Comparison of ENCODE assay signal across 10 cellular contexts in genomic region chr5:174533127-174533453, GRCh38.
A peak's percentile ranks its signal among the peaks of the same experiment; 100 is the strongest.
DNase-seq lines count a peak whose midpoint lies in the region; ATAC-seq and TF ChIP-seq lines count a peak whose summit lies in the region.
"Had no signal": no experiment of that assay in that cellular context is flagged by ENCODE, and none has a peak within 500 bp of the region (broad histone marks: within the 10 kb centered on the region; RNA-seq: fewer than 3 reads in every experiment).

No MANE protein-coding gene starts in this region.

- TF ChIP-seq CTCF in Calu3 (IDR thresholded peaks at IDR 0.05; ENCODE audit: unreplicated experiment) (no peak), Panc1 (IDR thresholded peaks at IDR 0.05) (no peak), choroid plexus epithelial cell (conservative IDR thresholded peaks at IDR 0.05; ENCODE audit: low read depth, low read length) (no peak), neural progenitor cell (IDR thresholded peaks at IDR 0.05) (no peak), psoas muscle (IDR thresholded peaks at IDR 0.05) (no peak)

- H3K79me2 ChIP-seq in neural progenitor cell (ENCODE audit: low read depth) = no peaks in the 10 kb centered on the region

- no peaks in the 10 kb centered on the region for H3K36me3 ChIP-seq in Panc1 (ENCODE audit: control insufficient read depth, insufficient read depth, low read length)
- no peaks in the 10 kb centered on the region for H3K36me3 ChIP-seq in neural progenitor cell
- no peaks in the 10 kb centered on the region for H3K36me3 ChIP-seq in psoas muscle (ENCODE audit: insufficient read depth in 1 of 2, low read depth in 1 of 2)

- H3K27me3 ChIP-seq in Panc1 (ENCODE audit: control insufficient read depth, insufficient read depth, low read length) = no peaks in the 10 kb centered on the region
- H3K27me3 ChIP-seq in neural progenitor cell = no peaks in the 10 kb centered on the region
- H3K27me3 ChIP-seq in psoas muscle (ENCODE audit: insufficient read depth in 3 of 3, low read length in 2 of 3) = no peaks in the 10 kb centered on the region

- BruUV-seq in Calu3 (replicated peaks; lab: Mats Ljungman, UMichigan) = TSS peak; percentile 78
- no TSS peak for BruUV-seq in Panc1 (replicated peaks; lab: Mats Ljungman, UMichigan)

- H3K27me3 Mint-ChIP-seq in Calu3 (ENCODE audit: unreplicated experiment) = no peaks in the 10 kb centered on the region
- H3K27me3 Mint-ChIP-seq in neural progenitor cell (ENCODE audit: insufficient read depth, low read depth) = peaks cover 35% of the 10 kb centered on the region
- H3K27me3 Mint-ChIP-seq: CD4-positive, CD25-positive, alpha-beta regulatory T cell had no signal

- H3K9me3 Mint-ChIP-seq in Calu3 (ENCODE audit: low read depth, unreplicated experiment) (no peaks in the 10 kb centered on the region), neural progenitor cell (peaks cover 1% of the 10 kb centered on the region)

- H3K4me3 Mint-ChIP-seq in Calu3 (ENCODE audit: low read depth, unreplicated experiment) = peak overlapping the region; percentile 49
- H3K4me3 Mint-ChIP-seq in neural progenitor cell = peak overlapping the region; percentile 27
- H3K4me3 Mint-ChIP-seq: CD4-positive, CD25-positive, alpha-beta regulatory T cell had no signal

- DNase-seq in Calu3 (no peak), Panc1 (ENCODE audit: low read depth, low spot score) (peak; percentile 38), choroid plexus epithelial cell (ENCODE audit: low read depth) (peak; percentile 45), neural progenitor cell (ENCODE audit: low spot score) (no peak), psoas muscle (no peak), left cardiac atrium (no peak)
- DNase-seq in stimulated activated CD4-positive, alpha-beta T cell treated with anti-CD3 and anti-CD28 coated beads, Interleukin-1b, Interleukin-23, amount 100 ng/mL, for 48 hours = no peak
- DNase-seq: stimulated activated naive CD4-positive, alpha-beta T cell had no signal

- H3K27ac Mint-ChIP-seq in Calu3 (ENCODE audit: unreplicated experiment) = peak overlapping the region; percentile 94
- no peak overlapping the region for H3K27ac Mint-ChIP-seq in neural progenitor cell
- H3K27ac Mint-ChIP-seq: CD4-positive, CD25-positive, alpha-beta regulatory T cell had no signal

- H4K20me1 ChIP-seq in neural progenitor cell (ENCODE audit: low read depth) = no peaks in the 10 kb centered on the region

- H3K4me2 ChIP-seq in neural progenitor cell = peak overlapping the region; percentile 67

- H3K4me3 ChIP-seq in Panc1 (ENCODE audit: low read depth in 2 of 2, low read length in 2 of 2) (peak overlapping the region in 1 of 2 experiments; percentile 44; a peak in 2 of 4 replicates), choroid plexus epithelial cell (ENCODE audit: low read depth, low read length) (peak overlapping the region; percentile 9), neural progenitor cell (no peak overlapping the region), psoas muscle (no peak overlapping the region)

- H2AFZ ChIP-seq in neural progenitor cell (replicated peaks) = no peak overlapping the region

- no peaks in the 10 kb centered on the region for H3K9me3 ChIP-seq in Panc1 (ENCODE audit: control insufficient read depth, insufficient read depth, low read depth, low read length)
- no peaks in the 10 kb centered on the region for H3K9me3 ChIP-seq in neural progenitor cell (ENCODE audit: low read depth)
- H3K9me3 ChIP-seq in psoas muscle = no peaks in the 10 kb centered on the region

- ATAC-seq in Panc1 (peak; percentile 42), GM18873 (IDR thresholded peaks at IDR 0.05; ENCODE audit: low FRiP score, unreplicated experiment) (no peak), psoas muscle (no peak), left cardiac atrium (no peak)

- H3K4me1 Mint-ChIP-seq in Calu3 (ENCODE audit: low read depth, unreplicated experiment) (peaks cover 84% of the 10 kb centered on the region), neural progenitor cell (peaks cover 58% of the 10 kb centered on the region)
- H3K4me1 Mint-ChIP-seq: CD4-positive, CD25-positive, alpha-beta regulatory T cell had no signal

- in situ Hi-C loops in Panc1 (cut with HindIII; ENCODE audit: low pct_unique_long_range_greater_than_20kb, low sequenced_read_pairs) = no loop called here

- no peak overlapping the region for H3K9ac ChIP-seq in neural progenitor cell

- intact Hi-C loops in Calu3 (cut with micrococcal nuclease; ENCODE audit: unreplicated experiment) = loop anchor here (2.0 to 5.0 kb wide), 3 partner anchors 30 to 194 kb away; no protein-coding TSS in a partner anchor
- intact Hi-C loops in Panc1 (cut with micrococcal nuclease; ENCODE audit: unreplicated experiment) = loop anchor here (5.0 kb wide), 1 partner anchor 189 kb away; the partner anchor contains the start of gene MSX2
- intact Hi-C loops in psoas muscle (cut with DNase I) = no loop called here
- intact Hi-C loops in left cardiac atrium (cut with DNase I) = no loop called here

- peaks cover 40% of the 10 kb centered on the region for H3K4me1 ChIP-seq in Panc1 (ENCODE audit: control insufficient read depth, insufficient read depth, low read length)
- peaks cover 57% of the 10 kb centered on the region for H3K4me1 ChIP-seq in neural progenitor cell
- no peaks in the 10 kb centered on the region for H3K4me1 ChIP-seq in psoas muscle

- peak overlapping the region; percentile 95 for H3K27ac ChIP-seq in Panc1 (ENCODE audit: low read length)
- no peak overlapping the region for H3K27ac ChIP-seq in neural progenitor cell
- no peak overlapping the region for H3K27ac ChIP-seq in psoas muscle

- peaks cover 45% of the 10 kb centered on the region for H3F3A ChIP-seq in neural progenitor cell (ENCODE audit: low read depth)

- CTCF ChIA-PET in Calu3 (lab: Charles Lee) = interaction anchor here (0.5 to 2.0 kb wide), 4 partner anchors 13 to 191 kb away, joined by 3 to 11 read pairs (median 4); partner anchors contain the start of gene MSX2
- CTCF ChIA-PET in Panc1 (lab: Charles Lee) = no interaction called here

- WGBS in psoas muscle, 3 donors = 38 to 64% (median 43%) methylated on average over 5 of the region's 5 CpGs

- H3K36me3 Mint-ChIP-seq in Calu3 (ENCODE audit: insufficient read depth, unreplicated experiment) (peaks cover 26% of the 10 kb centered on the region), neural progenitor cell (no peaks in the 10 kb centered on the region)
- H3K36me3 Mint-ChIP-seq: CD4-positive, CD25-positive, alpha-beta regulatory T cell had no signal

- POLR2A ChIA-PET in Panc1 (lab: Charles Lee) = no interaction called here

Comparison
In these comparisons a context has a peak if more than half of its experiments do, and no peak if none do; other contexts are left out.
1. DNase-seq: peak in Panc1 (single experiment) and choroid plexus epithelial cell (single experiment); none in Calu3 (single experiment), neural progenitor cell (single experiment), psoas muscle (0 of 2), stimulated activated CD4-positive, alpha-beta T cell treated with anti-CD3 and anti-CD28 coated beads, Interleukin-1b, Interleukin-23, amount 100 ng/mL, for 48 hours (single experiment) and left cardiac atrium (single experiment).
2. intact Hi-C loops: an anchor here in Calu3 (2.0 to 5.0 kb wide) and Panc1 (5.0 kb wide); none called in psoas muscle and left cardiac atrium.